20 cellular contexts compared by ENCODE assay signal in the genomic region with DNA sequence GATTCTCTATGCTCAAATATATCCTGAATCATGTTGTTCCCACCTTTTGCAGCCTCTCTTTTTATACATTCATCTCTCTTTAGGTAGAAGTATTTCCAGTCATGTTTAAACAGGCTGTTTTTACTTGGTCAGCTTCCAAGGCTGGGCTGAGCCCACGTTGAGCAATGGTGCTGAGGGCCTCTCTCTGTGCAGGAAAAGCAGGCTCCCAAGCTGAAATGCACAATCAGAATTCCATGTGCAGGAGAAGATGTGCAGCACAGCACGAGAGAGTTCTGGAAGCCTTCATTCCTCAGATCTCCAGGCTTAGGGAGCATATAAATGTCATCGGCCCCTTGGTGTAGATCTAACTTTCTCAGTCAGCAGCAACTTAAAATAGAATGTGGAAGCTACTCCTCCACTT.
DNase-seq lines count a peak whose midpoint lies in the region; ATAC-seq and TF ChIP-seq lines count a peak whose summit lies in the region.
"Had no signal": no experiment of that assay in that cellular context is flagged by ENCODE, and none has a peak within 500 bp of the region (broad histone marks: within the 10 kb centered on the region; RNA-seq: fewer than 3 reads in every experiment).

No MANE protein-coding gene starts in this region.

- POLR2A ChIA-PET in Panc1 (lab: Charles Lee): no interaction called here

- no peak for TF ChIP-seq CTCF in Panc1 (IDR thresholded peaks at IDR 0.05)
- no peak for TF ChIP-seq CTCF in prostate gland (IDR thresholded peaks at IDR 0.05)
- TF ChIP-seq CTCF in stomach (IDR thresholded peaks at IDR 0.05): no peak

- no peaks in the 10 kb centered on the region for H3K79me2 ChIP-seq in GM23248 (ENCODE audit: insufficient read depth)

- H3K9me2 ChIP-seq in GM23248 (ENCODE audit: insufficient read depth): no peaks in the 10 kb centered on the region

- no peaks in the 10 kb centered on the region for H3K36me3 ChIP-seq in GM23248 (ENCODE audit: low read depth)
- H3K36me3 ChIP-seq in Panc1 (ENCODE audit: control insufficient read depth, insufficient read depth, low read length): no peaks in the 10 kb centered on the region
- no peaks in the 10 kb centered on the region for H3K36me3 ChIP-seq in prostate gland
- no peaks in the 10 kb centered on the region for H3K36me3 ChIP-seq in stomach
- H3K36me3 ChIP-seq: ovary had no signal

- BruUV-seq in Panc1 (replicated peaks; lab: Mats Ljungman, UMichigan): no TSS peak

- whole genome bisulfite sequencing in GM23248 (ENCODE audit: low coverage in 1 of 2, low lambda C conversion rate in 2 of 2, missing lambda C conversion rate in 2 of 2), 2 experiments: 41 to 46% methylated on average over 3 of the region's 3 CpGs
- WGBS in prostate gland: 44% methylated on average over 3 of the region's 3 CpGs
- 47 to 56% (median 53%) methylated on average over 3 of the region's 3 CpGs for WGBS in stomach, 5 donors

- H3K4me3 ChIP-seq in GM23248: no peak overlapping the region
- no peak overlapping the region for H3K4me3 ChIP-seq in Panc1 (ENCODE audit: low read depth in 2 of 2, low read length in 2 of 2)
- no peak overlapping the region for H3K4me3 ChIP-seq in prostate gland
- H3K4me3 ChIP-seq in stomach: no peak overlapping the region
- H3K4me3 ChIP-seq: ovary had no signal

- CTCF ChIA-PET in Panc1 (lab: Charles Lee): no interaction called here

- H3K4me1 ChIP-seq in GM23248 (ENCODE audit: insufficient read depth) (no peaks in the 10 kb centered on the region), Panc1 (ENCODE audit: control insufficient read depth, insufficient read depth, low read length) (no peaks in the 10 kb centered on the region), prostate gland (replicated peaks) (no peaks in the 10 kb centered on the region), stomach (no peaks in the 10 kb centered on the region)

- H3K27me3 ChIP-seq in GM23248 (replicated peaks; ENCODE audit: insufficient read depth): no peaks in the 10 kb centered on the region
- H3K27me3 ChIP-seq in Panc1 (ENCODE audit: control insufficient read depth, insufficient read depth, low read length): no peaks in the 10 kb centered on the region
- H3K27me3 ChIP-seq in prostate gland (replicated peaks; ENCODE audit: insufficient read depth): no peaks in the 10 kb centered on the region
- H3K27me3 ChIP-seq in stomach: no peaks in the 10 kb centered on the region
- H3K27me3 ChIP-seq: ovary had no signal

- no peak overlapping the region for H3K27ac ChIP-seq in GM23248
- no peak overlapping the region for H3K27ac ChIP-seq in Panc1 (ENCODE audit: low read length)
- no peak overlapping the region for H3K27ac ChIP-seq in prostate gland
- no peak overlapping the region for H3K27ac ChIP-seq in stomach
- H3K27ac ChIP-seq: ovary had no signal

- ATAC-seq in Panc1: peak; percentile 42; the same call in 1 of the 2 replicates
- ATAC-seq in HG03571 (IDR thresholded peaks at IDR 0.05; ENCODE audit: unreplicated experiment): no peak
- ATAC-seq: activated CD8-positive, alpha-beta memory T cell treated with anti-CD3 and anti-CD28 coated beads, Interleukin-2, amount 10 ng/mL, durations not matched to agents 7 days and 5 days; effector memory CD8-positive, alpha-beta T cell; naive thymus-derived CD4-positive, alpha-beta T cell; sciatic nerve; stimulated activated effector memory CD8-positive, alpha-beta T cell treated with anti-CD3 and anti-CD28 coated beads, Interleukin-12 subunit alpha, Interleukin-12 subunit beta, amount 100 ng/mL, for 72 hours had no signal

- no peak overlapping the region for H3K4me2 ChIP-seq in GM23248 (ENCODE audit: unreplicated experiment)

- no peak overlapping the region for H3K9ac ChIP-seq in GM23248

- intact Hi-C loops in Panc1 (cut with micrococcal nuclease; ENCODE audit: unreplicated experiment): no loop called here
- intact Hi-C loops in prostate gland (cut with DNase I): no loop called here
- intact Hi-C loops in stomach (cut with DNase I; ENCODE audit: low total_unique reads): no loop called here

- H4K20me1 ChIP-seq in GM23248 (ENCODE audit: insufficient read depth): no peaks in the 10 kb centered on the region

- TF ChIP-seq POLR2A in prostate gland (IDR thresholded peaks at IDR 0.05): no peak
- TF ChIP-seq POLR2A in stomach (IDR thresholded peaks at IDR 0.05): no peak

- no peak for TF ChIP-seq EP300 in stomach (IDR thresholded peaks at IDR 0.05)

- H3F3A ChIP-seq in GM23248 (ENCODE audit: insufficient read depth): no peaks in the 10 kb centered on the region

- DNase-seq in GM23248 (peak; percentile 34), Panc1 (ENCODE audit: low read depth, low spot score) (no peak), fibroblast of peridontal ligament (ENCODE audit: extremely low read depth) (peak; percentile 44), prostate gland (ENCODE audit: low spot score) (peak; percentile 8), stomach (no peak)
- no peak for DNase-seq in stimulated activated CD4-positive, alpha-beta T cell treated with anti-CD3 and anti-CD28 coated beads, Interleukin-2, amount 100 ng/mL, for 48 hours
- DNase-seq: activated CD4-positive, alpha-beta T cell treated with anti-CD3 and anti-CD28 coated beads, Interleukin-2, amount 10 ng/mL, durations not matched to agents 24 days and 14 days; activated CD8-positive, alpha-beta memory T cell treated with anti-CD3 and anti-CD28 coated beads, Interleukin-2, amount 10 ng/mL, durations not matched to agents 7 days and 5 days; AML-193; COR-L47; effector memory CD8-positive, alpha-beta T cell; Kasumi-1; naive thymus-derived CD4-positive, alpha-beta T cell; NCI-H1105 treated with DMSO at 0.1 percent for 48 hours; NCI-H2081 treated with DMSO at 0.1 percent for 48 hours; NCI-H510A treated with DMSO at 0.1 percent for 48 hours; ovary had no signal

- H2AFZ ChIP-seq in GM23248: no peak overlapping the region; the same call in 1 of the 2 replicates

- H3K9me3 ChIP-seq in GM23248 (ENCODE audit: low read depth) (no peaks in the 10 kb centered on the region), Panc1 (ENCODE audit: control insufficient read depth, insufficient read depth, low read depth, low read length) (no peaks in the 10 kb centered on the region), prostate gland (no peaks in the 10 kb centered on the region), stomach (no peaks in the 10 kb centered on the region)
- H3K9me3 ChIP-seq: ovary had no signal

- in situ Hi-C loops in GM23248 (cut with MboI): no loop called here
- in situ Hi-C loops in Panc1 (cut with HindIII; ENCODE audit: low pct_unique_long_range_greater_than_20kb, low sequenced_read_pairs): no loop called here

Comparison
In these comparisons a context has a peak if more than half of its experiments do, and no peak if none do; other contexts are left out.
1. DNase-seq: peak in GM23248 (single experiment), fibroblast of peridontal ligament (single experiment) and prostate gland (single experiment); none in Panc1 (single experiment), stomach (single experiment) and stimulated activated CD4-positive, alpha-beta T cell treated with anti-CD3 and anti-CD28 coated beads, Interleukin-2, amount 100 ng/mL, for 48 hours (0 of 2).